10 cellular contexts compared by ENCODE assay signal in genomic region chr1:225437710-225438437, GRCh38. TPM values are rescaled to one million over a fixed set of nuclear protein-coding genes. Genes with fewer than 3 reads are reported as not detected.
DNase-seq lines count a peak whose midpoint lies in the region; ATAC-seq and TF ChIP-seq lines count a peak whose summit lies in the region.
"Had no signal": no experiment of that assay in that cellular context is flagged by ENCODE, and none has a peak within 500 bp of the region (broad histone marks: within the 10 kb centered on the region; RNA-seq: fewer than 3 reads in every experiment).

No MANE protein-coding gene starts in this region.

- peaks cover 0 to 2% (median 1%) of the 10 kb centered on the region in 3 donors for H3K27me3 Mint-ChIP-seq in CD14-positive monocyte (ENCODE audit: low read depth in 3 of 3)
- no peaks in the 10 kb centered on the region for H3K27me3 Mint-ChIP-seq in activated T-cell treated with anti-CD3 and anti-CD28 coated beads, Interleukin-2, amount 50 U/mL, for 72 hours (ENCODE audit: low read depth)

- no peaks in the 10 kb centered on the region for H3K36me3 Mint-ChIP-seq in CD14-positive monocyte
- H3K36me3 Mint-ChIP-seq in activated T-cell treated with anti-CD3 and anti-CD28 coated beads, Interleukin-2, amount 50 U/mL, for 72 hours (ENCODE audit: insufficient read depth in 2 of 2), result no peaks in the 10 kb centered on the region

- H3K27ac ChIP-seq in right lobe of liver, result no peak overlapping the region
- H3K27ac ChIP-seq in body of pancreas, result no peak overlapping the region
- H3K27ac ChIP-seq: neutrophil had no signal

- no peak for DNase-seq in CD14-positive monocyte (ENCODE audit: low spot score)
- no peak for DNase-seq in astrocyte of the cerebellum (ENCODE audit: low read depth)
- DNase-seq in right lobe of liver, result no peak
- DNase-seq in body of pancreas, result no peak
- DNase-seq in ureter (ENCODE audit: low spot score), result no peak
- DNase-seq in activated T-cell treated with anti-CD3 and anti-CD28 coated beads, Interleukin-2, amount 50 U/mL, for 72 hours, result no peak
- DNase-seq: stimulated activated CD8-positive, alpha-beta memory T cell treated with anti-CD3 and anti-CD28 coated beads, Interleukin-4, amount 100 ng/mL, for 48 hours had no signal

- TF ChIP-seq EP300 in Ishikawa (IDR thresholded peaks at IDR 0.05; ENCODE audit: borderline replicate concordance), result no peak

- TF ChIP-seq CTCF in CD14-positive monocyte (IDR thresholded peaks at IDR 0.05) (peak; percentile 60), astrocyte of the cerebellum (IDR thresholded peaks at IDR 0.05; ENCODE audit: low read depth, low read length, missing control alignments) (peak; percentile 73), right lobe of liver (IDR thresholded peaks at IDR 0.05) (peak; percentile 14 to 39 (median 34)), body of pancreas (IDR thresholded peaks at IDR 0.05) (peak in 3 of 7 experiments; percentile 6 to 28 (median 12))

- no peak overlapping the region for H3K4me3 Mint-ChIP-seq in CD14-positive monocyte
- no peak overlapping the region for H3K4me3 Mint-ChIP-seq in activated T-cell treated with anti-CD3 and anti-CD28 coated beads, Interleukin-2, amount 50 U/mL, for 72 hours

- no peak for TF ChIP-seq POLR2A in right lobe of liver (IDR thresholded peaks at IDR 0.05)
- TF ChIP-seq POLR2A in body of pancreas (IDR thresholded peaks at IDR 0.05), result no peak

- no peaks in the 10 kb centered on the region for H3K9me3 Mint-ChIP-seq in CD14-positive monocyte
- H3K9me3 Mint-ChIP-seq in activated T-cell treated with anti-CD3 and anti-CD28 coated beads, Interleukin-2, amount 50 U/mL, for 72 hours, result no peaks in the 10 kb centered on the region

- H3K4me3 ChIP-seq in astrocyte of the cerebellum (ENCODE audit: low read depth, low read length) (no peak overlapping the region), right lobe of liver (no peak overlapping the region), body of pancreas (no peak overlapping the region)

- intact Hi-C loops in CD14-positive monocyte (cut with micrococcal nuclease), result no loop called here
- intact Hi-C loops in right lobe of liver (cut with DNase I), result no loop called here
- intact Hi-C loops in body of pancreas (cut with DNase I), result no loop called here

- no peak for ATAC-seq in right lobe of liver
- no peak for ATAC-seq in body of pancreas
- ATAC-seq in activated CD4-positive, CD25-positive, alpha-beta regulatory T cell treated with anti-CD3 and anti-CD28 coated beads, Interleukin-2, amount 50 U/mL, for 24 hours, result no peak
- ATAC-seq in activated T-cell treated with anti-CD3 and anti-CD28 coated beads, Interleukin-2, amount 50 U/mL, for 72 hours (replicated peaks in 1 of 2), result no peak

- H3K27me3 ChIP-seq in right lobe of liver (no peaks in the 10 kb centered on the region), body of pancreas (no peaks in the 10 kb centered on the region)
- H3K27me3 ChIP-seq: neutrophil had no signal

- peaks cover 0 to 3% (median 0%) of the 10 kb centered on the region in 4 donors for H3K9me3 ChIP-seq in right lobe of liver
- no peaks in the 10 kb centered on the region for H3K9me3 ChIP-seq in body of pancreas
- H3K9me3 ChIP-seq: neutrophil had no signal

- peak; percentile 46 for TF ChIP-seq RAD21 in Ishikawa (IDR thresholded peaks at IDR 0.05; ENCODE audit: low read depth)

- H3K4me1 Mint-ChIP-seq in CD14-positive monocyte, result peaks cover 29% of the 10 kb centered on the region
- peaks cover 31% of the 10 kb centered on the region for H3K4me1 Mint-ChIP-seq in activated T-cell treated with anti-CD3 and anti-CD28 coated beads, Interleukin-2, amount 50 U/mL, for 72 hours (ENCODE audit: low read depth)

- 71% methylated on average over 5 of the region's 5 CpGs for WGBS in right lobe of liver (ENCODE audit: insufficient coverage, low coverage, low lambda C conversion rate, missing lambda C conversion rate)
- WGBS in body of pancreas, 2 donors, result 75 to 87% methylated on average over 5 of the region's 5 CpGs

- peaks cover 0 to 28% (median 10%) of the 10 kb centered on the region in 4 donors for H3K4me1 ChIP-seq in right lobe of liver
- H3K4me1 ChIP-seq in body of pancreas, result peaks cover 30% of the 10 kb centered on the region

- H3K27ac Mint-ChIP-seq in CD14-positive monocyte, result no peak overlapping the region
- H3K27ac Mint-ChIP-seq in activated T-cell treated with anti-CD3 and anti-CD28 coated beads, Interleukin-2, amount 50 U/mL, for 72 hours, result no peak overlapping the region

- in situ Hi-C loops in astrocyte of the cerebellum (cut with HindIII; ENCODE audit: low sequenced_read_pairs), result no loop called here

- H3K36me3 ChIP-seq in right lobe of liver (no peaks in the 10 kb centered on the region), body of pancreas (replicated peaks in 1 of 2; ENCODE audit: insufficient read depth in 1 of 2, low read depth in 2 of 2) (no peaks in the 10 kb centered on the region)
- H3K36me3 ChIP-seq: neutrophil had no signal

TF ChIP-seq in Ishikawa, 13 proteins besides CTCF, POLR2A, EP300 and RAD21:
- TF ChIP-seq MAX (IDR thresholded peaks at IDR 0.05) (no peak), EGR1 (IDR thresholded peaks at IDR 0.05) (no peak), USF1 (IDR thresholded peaks at IDR 0.05) (no peak), CREB1 (IDR thresholded peaks at IDR 0.05; ENCODE audit: low read depth) (no peak)

RNA-seq across cellular contexts. Expression of gene LBR, which starts 10.0 kb away (rescaled TPM):
- polyA plus RNA-seq in CD14-positive monocyte, result 100 to 1,000 TPM; 100 to 125 TPM
- total RNA-seq in right lobe of liver (10 to 100 TPM; 21.9 to 41.8 (median 31.4) TPM), body of pancreas (10 to 100 TPM; 15.2 to 26.5 TPM), ureter (81.0 TPM)
- 100 to 1,000 TPM; 152 to 163 TPM for total RNA-seq in activated T-cell treated with anti-CD3 and anti-CD28 coated beads, Interleukin-2, amount 50 U/mL, for 72 hours
